In the genomic region with DNA sequence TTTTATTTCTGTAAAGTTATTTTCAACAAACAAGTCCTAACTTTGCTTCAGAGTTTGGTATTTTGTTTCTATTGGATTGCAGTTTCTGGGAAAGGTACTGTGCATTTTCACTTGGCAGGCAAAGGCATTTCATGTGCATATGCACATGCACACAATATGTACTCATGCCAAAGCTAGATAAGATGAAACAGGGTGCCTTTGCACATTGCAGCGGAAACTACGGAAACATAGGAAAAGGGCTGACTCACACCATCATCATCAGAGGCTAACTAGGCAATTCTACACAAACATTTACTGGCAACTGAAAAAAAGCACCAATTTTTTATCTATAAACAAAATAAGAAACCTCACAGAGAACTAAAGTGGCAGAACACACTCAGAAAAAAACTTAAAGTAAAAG, we compare ENCODE assay signal across 1 cellular context.
TF ChIP-seq lines count a peak whose summit lies in the region.

No MANE protein-coding gene starts in this region.

TF ChIP-seq in K562, 482 proteins besides CTCF, POLR2A, EP300 and RAD21 (continued from another document and continues in another):
- TF ChIP-seq, protein P1, sequence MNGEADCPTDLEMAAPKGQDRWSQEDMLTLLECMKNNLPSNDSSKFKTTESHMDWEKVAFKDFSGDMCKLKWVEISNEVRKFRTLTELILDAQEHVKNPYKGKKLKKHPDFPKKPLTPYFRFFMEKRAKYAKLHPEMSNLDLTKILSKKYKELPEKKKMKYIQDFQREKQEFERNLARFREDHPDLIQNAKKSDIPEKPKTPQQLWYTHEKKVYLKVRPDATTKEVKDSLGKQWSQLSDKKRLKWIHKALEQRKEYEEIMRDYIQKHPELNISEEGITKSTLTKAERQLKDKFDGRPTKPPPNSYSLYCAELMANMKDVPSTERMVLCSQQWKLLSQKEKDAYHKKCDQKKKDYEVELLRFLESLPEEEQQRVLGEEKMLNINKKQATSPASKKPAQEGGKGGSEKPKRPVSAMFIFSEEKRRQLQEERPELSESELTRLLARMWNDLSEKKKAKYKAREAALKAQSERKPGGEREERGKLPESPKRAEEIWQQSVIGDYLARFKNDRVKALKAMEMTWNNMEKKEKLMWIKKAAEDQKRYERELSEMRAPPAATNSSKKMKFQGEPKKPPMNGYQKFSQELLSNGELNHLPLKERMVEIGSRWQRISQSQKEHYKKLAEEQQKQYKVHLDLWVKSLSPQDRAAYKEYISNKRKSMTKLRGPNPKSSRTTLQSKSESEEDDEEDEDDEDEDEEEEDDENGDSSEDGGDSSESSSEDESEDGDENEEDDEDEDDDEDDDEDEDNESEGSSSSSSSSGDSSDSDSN (IDR thresholded peaks at IDR 0.05; ENCODE audit: borderline replicate concordance in 1 of 2, low read depth in 2 of 2, low read length in 2 of 2): no peak
- TF ChIP-seq TEAD1 (CRISPR knock-in tag; IDR thresholded peaks at IDR 0.05) (no peak), MEIS2 (IDR thresholded peaks at IDR 0.05; ENCODE audit: partially characterized antibody) (no peak), BHLHE40 (IDR thresholded peaks at IDR 0.05; ENCODE audit: low read length) (peak; percentile 93), ZNF668 (CRISPR knock-in tag; IDR thresholded peaks at IDR 0.05) (no peak), ZNF217 (CRISPR knock-in tag; IDR thresholded peaks at IDR 0.05) (no peak), CREM (IDR thresholded peaks at IDR 0.05; ENCODE audit: low read depth) (peak; percentile 69), SMAD4 (CRISPR knock-in tag; conservative IDR thresholded peaks at IDR 0.05) (no peak), RBM25 (IDR thresholded peaks at IDR 0.05; ENCODE audit: low read depth, low read length, severe bottlenecking) (no peak), ZNF699 (CRISPR knock-in tag; IDR thresholded peaks at IDR 0.05; ENCODE audit: insufficient replicate concordance) (no peak), POLR2H (tag; IDR thresholded peaks at IDR 0.05; ENCODE audit: low read depth) (no peak), LARP7 (IDR thresholded peaks at IDR 0.05) (no peak), GATAD2B (IDR thresholded peaks at IDR 0.05; ENCODE audit: borderline replicate concordance) (no peak), ZEB2 (IDR thresholded peaks at IDR 0.05) (no peak), CBFA2T3 (IDR thresholded peaks at IDR 0.05) (peak; percentile 85), CBFA2T2 (conservative IDR thresholded peaks at IDR 0.05) (peak; percentile 67), TCF7 (IDR thresholded peaks at IDR 0.05; ENCODE audit: borderline replicate concordance) (no peak), ZNF445 (CRISPR knock-in tag; IDR thresholded peaks at IDR 0.05; ENCODE audit: low read depth) (no peak), KDM4B (IDR thresholded peaks at IDR 0.05; ENCODE audit: borderline replicate concordance in 2 of 2, low read depth in 1 of 2) (no peak), RBM15 (IDR thresholded peaks at IDR 0.05; ENCODE audit: insufficient read depth, low read length) (no peak), PTBP1 (IDR thresholded peaks at IDR 0.05; ENCODE audit: low read depth, low read length) (no peak), NR2C2 (CRISPR knock-in tag; IDR thresholded peaks at IDR 0.05) (no peak), NR2C2 (tag; IDR thresholded peaks at IDR 0.05) (no peak), STAT5B (CRISPR knock-in tag; IDR thresholded peaks at IDR 0.05) (no peak), ZNF197 (CRISPR knock-in tag; IDR thresholded peaks at IDR 0.05; ENCODE audit: low read depth) (no peak), CCAR2 (IDR thresholded peaks at IDR 0.05; ENCODE audit: low read depth, low read length) (no peak), ETS2 (tag; IDR thresholded peaks at IDR 0.05; ENCODE audit: borderline replicate concordance, poor library complexity, severe bottlenecking) (no peak), SAFB (IDR thresholded peaks at IDR 0.05; ENCODE audit: borderline replicate concordance, low read depth, low read length) (no peak), E2F3 (CRISPR knock-in tag; IDR thresholded peaks at IDR 0.05) (no peak), RUNX1 (IDR thresholded peaks at IDR 0.05; ENCODE audit: low read depth) (no peak), ZNF212 (CRISPR knock-in tag; IDR thresholded peaks at IDR 0.05) (no peak), ILF3 (IDR thresholded peaks at IDR 0.05; ENCODE audit: borderline replicate concordance) (no peak), ZC3H11A (IDR thresholded peaks at IDR 0.05; ENCODE audit: low read depth, low read length) (no peak)
- TF ChIP-seq, protein P2, sequence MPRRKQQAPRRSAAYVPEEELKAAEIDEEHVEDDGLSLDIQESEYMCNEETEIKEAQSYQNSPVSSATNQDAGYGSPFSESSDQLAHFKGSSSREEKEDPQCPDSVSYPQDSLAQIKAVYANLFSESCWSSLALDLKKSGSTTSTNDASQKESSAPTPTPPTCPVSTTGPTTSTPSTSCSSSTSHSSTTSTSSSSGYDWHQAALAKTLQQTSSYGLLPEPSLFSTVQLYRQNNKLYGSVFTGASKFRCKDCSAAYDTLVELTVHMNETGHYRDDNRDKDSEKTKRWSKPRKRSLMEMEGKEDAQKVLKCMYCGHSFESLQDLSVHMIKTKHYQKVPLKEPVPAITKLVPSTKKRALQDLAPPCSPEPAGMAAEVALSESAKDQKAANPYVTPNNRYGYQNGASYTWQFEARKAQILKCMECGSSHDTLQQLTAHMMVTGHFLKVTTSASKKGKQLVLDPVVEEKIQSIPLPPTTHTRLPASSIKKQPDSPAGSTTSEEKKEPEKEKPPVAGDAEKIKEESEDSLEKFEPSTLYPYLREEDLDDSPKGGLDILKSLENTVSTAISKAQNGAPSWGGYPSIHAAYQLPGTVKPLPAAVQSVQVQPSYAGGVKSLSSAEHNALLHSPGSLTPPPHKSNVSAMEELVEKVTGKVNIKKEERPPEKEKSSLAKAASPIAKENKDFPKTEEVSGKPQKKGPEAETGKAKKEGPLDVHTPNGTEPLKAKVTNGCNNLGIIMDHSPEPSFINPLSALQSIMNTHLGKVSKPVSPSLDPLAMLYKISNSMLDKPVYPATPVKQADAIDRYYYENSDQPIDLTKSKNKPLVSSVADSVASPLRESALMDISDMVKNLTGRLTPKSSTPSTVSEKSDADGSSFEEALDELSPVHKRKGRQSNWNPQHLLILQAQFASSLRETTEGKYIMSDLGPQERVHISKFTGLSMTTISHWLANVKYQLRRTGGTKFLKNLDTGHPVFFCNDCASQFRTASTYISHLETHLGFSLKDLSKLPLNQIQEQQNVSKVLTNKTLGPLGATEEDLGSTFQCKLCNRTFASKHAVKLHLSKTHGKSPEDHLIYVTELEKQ (CRISPR knock-in tag; IDR thresholded peaks at IDR 0.05): no peak
- TF ChIP-seq, protein P3, sequence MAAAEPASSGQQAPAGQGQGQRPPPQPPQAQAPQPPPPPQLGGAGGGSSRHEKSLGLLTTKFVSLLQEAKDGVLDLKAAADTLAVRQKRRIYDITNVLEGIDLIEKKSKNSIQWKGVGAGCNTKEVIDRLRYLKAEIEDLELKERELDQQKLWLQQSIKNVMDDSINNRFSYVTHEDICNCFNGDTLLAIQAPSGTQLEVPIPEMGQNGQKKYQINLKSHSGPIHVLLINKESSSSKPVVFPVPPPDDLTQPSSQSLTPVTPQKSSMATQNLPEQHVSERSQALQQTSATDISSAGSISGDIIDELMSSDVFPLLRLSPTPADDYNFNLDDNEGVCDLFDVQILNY (CRISPR knock-in tag; IDR thresholded peaks at IDR 0.05): no peak
- TF ChIP-seq, protein P4, sequence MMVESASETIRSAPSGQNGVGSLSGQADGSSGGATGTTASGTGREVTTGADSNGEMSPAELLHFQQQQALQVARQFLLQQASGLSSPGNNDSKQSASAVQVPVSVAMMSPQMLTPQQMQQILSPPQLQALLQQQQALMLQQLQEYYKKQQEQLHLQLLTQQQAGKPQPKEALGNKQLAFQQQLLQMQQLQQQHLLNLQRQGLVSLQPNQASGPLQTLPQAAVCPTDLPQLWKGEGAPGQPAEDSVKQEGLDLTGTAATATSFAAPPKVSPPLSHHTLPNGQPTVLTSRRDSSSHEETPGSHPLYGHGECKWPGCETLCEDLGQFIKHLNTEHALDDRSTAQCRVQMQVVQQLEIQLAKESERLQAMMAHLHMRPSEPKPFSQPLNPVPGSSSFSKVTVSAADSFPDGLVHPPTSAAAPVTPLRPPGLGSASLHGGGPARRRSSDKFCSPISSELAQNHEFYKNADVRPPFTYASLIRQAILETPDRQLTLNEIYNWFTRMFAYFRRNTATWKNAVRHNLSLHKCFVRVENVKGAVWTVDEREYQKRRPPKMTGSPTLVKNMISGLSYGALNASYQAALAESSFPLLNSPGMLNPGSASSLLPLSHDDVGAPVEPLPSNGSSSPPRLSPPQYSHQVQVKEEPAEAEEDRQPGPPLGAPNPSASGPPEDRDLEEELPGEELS (CRISPR knock-in tag; IDR thresholded peaks at IDR 0.05; ENCODE audit: borderline replicate concordance): no peak
- TF ChIP-seq, protein P5, sequence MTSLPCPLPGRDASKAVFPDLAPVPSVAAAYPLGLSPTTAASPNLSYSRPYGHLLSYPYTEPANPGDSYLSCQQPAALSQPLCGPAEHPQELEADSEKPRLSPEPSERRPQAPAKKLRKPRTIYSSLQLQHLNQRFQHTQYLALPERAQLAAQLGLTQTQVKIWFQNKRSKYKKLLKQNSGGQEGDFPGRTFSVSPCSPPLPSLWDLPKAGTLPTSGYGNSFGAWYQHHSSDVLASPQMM (CRISPR knock-in tag; IDR thresholded peaks at IDR 0.05): no peak
- TF ChIP-seq, protein P6, sequence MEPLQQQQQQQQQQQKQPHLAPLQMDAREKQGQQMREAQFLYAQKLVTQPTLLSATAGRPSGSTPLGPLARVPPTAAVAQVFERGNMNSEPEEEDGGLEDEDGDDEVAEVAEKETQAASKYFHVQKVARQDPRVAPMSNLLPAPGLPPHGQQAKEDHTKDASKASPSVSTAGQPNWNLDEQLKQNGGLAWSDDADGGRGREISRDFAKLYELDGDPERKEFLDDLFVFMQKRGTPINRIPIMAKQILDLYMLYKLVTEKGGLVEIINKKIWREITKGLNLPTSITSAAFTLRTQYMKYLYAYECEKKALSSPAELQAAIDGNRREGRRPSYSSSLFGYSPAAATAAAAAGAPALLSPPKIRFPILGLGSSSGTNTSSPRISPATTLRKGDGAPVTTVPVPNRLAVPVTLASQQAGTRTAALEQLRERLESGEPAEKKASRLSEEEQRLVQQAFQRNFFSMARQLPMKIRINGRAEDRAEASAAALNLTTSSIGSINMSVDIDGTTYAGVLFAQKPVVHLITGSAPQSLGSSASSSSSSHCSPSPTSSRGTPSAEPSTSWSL (CRISPR knock-in tag; IDR thresholded peaks at IDR 0.05; ENCODE audit: borderline replicate concordance): no peak
- TF ChIP-seq, protein P7, sequence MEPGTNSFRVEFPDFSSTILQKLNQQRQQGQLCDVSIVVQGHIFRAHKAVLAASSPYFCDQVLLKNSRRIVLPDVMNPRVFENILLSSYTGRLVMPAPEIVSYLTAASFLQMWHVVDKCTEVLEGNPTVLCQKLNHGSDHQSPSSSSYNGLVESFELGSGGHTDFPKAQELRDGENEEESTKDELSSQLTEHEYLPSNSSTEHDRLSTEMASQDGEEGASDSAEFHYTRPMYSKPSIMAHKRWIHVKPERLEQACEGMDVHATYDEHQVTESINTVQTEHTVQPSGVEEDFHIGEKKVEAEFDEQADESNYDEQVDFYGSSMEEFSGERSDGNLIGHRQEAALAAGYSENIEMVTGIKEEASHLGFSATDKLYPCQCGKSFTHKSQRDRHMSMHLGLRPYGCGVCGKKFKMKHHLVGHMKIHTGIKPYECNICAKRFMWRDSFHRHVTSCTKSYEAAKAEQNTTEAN (CRISPR knock-in tag; IDR thresholded peaks at IDR 0.05): no peak
- TF ChIP-seq, protein P8, sequence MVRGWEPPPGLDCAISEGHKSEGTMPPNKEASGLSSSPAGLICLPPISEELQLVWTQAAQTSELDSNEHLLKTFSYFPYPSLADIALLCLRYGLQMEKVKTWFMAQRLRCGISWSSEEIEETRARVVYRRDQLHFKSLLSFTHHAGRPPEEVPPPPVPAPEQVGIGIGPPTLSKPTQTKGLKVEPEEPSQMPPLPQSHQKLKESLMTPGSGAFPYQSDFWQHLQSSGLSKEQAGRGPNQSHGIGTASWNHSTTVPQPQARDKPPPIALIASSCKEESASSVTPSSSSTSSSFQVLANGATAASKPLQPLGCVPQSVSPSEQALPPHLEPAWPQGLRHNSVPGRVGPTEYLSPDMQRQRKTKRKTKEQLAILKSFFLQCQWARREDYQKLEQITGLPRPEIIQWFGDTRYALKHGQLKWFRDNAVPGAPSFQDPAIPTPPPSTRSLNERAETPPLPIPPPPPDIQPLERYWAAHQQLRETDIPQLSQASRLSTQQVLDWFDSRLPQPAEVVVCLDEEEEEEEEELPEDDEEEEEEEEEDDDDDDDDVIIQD (CRISPR knock-in tag; IDR thresholded peaks at IDR 0.05): no peak
- TF ChIP-seq, protein P9, sequence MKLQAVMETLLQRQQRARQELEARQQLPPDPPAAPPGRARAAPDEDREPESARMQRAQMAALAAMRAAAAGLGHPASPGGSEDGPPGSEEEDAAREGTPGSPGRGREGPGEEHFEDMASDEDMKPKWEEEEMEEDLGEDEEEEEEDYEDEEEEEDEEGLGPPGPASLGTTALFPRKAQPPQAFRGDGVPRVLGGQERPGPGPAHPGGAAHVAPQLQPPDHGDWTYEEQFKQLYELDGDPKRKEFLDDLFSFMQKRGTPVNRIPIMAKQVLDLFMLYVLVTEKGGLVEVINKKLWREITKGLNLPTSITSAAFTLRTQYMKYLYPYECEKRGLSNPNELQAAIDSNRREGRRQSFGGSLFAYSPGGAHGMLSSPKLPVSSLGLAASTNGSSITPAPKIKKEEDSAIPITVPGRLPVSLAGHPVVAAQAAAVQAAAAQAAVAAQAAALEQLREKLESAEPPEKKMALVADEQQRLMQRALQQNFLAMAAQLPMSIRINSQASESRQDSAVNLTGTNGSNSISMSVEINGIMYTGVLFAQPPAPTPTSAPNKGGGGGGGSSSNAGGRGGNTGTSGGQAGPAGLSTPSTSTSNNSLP (IDR thresholded peaks at IDR 0.05; ENCODE audit: borderline replicate concordance, low read depth, low read length): no peak
- TF ChIP-seq, protein P10, sequence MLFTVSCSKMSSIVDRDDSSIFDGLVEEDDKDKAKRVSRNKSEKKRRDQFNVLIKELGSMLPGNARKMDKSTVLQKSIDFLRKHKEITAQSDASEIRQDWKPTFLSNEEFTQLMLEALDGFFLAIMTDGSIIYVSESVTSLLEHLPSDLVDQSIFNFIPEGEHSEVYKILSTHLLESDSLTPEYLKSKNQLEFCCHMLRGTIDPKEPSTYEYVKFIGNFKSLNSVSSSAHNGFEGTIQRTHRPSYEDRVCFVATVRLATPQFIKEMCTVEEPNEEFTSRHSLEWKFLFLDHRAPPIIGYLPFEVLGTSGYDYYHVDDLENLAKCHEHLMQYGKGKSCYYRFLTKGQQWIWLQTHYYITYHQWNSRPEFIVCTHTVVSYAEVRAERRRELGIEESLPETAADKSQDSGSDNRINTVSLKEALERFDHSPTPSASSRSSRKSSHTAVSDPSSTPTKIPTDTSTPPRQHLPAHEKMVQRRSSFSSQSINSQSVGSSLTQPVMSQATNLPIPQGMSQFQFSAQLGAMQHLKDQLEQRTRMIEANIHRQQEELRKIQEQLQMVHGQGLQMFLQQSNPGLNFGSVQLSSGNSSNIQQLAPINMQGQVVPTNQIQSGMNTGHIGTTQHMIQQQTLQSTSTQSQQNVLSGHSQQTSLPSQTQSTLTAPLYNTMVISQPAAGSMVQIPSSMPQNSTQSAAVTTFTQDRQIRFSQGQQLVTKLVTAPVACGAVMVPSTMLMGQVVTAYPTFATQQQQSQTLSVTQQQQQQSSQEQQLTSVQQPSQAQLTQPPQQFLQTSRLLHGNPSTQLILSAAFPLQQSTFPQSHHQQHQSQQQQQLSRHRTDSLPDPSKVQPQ (CRISPR knock-in tag; IDR thresholded peaks at IDR 0.05; ENCODE audit: borderline replicate concordance): no peak
- TF ChIP-seq, protein P11, sequence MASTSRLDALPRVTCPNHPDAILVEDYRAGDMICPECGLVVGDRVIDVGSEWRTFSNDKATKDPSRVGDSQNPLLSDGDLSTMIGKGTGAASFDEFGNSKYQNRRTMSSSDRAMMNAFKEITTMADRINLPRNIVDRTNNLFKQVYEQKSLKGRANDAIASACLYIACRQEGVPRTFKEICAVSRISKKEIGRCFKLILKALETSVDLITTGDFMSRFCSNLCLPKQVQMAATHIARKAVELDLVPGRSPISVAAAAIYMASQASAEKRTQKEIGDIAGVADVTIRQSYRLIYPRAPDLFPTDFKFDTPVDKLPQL (IDR thresholded peaks at IDR 0.05; ENCODE audit: extremely low read depth, insufficient read length): no peak
